Comparison of ENCODE assay signal across 19 cellular contexts in genomic region chr5:139646111-139646510, GRCh38. TPM values are rescaled to one million over a fixed set of nuclear protein-coding genes. Genes with fewer than 3 reads are reported as not detected.
DNase-seq lines count a peak whose midpoint lies in the region; ATAC-seq, FAIRE-seq and TF ChIP-seq lines count a peak whose summit lies in the region.
"Had no signal": no experiment of that assay in that cellular context is flagged by ENCODE, and none has a peak within 500 bp of the region (broad histone marks: within the 10 kb centered on the region; RNA-seq: fewer than 3 reads in every experiment).

No MANE protein-coding gene starts in this region.

- no peak overlapping the region for H3K23ac ChIP-seq in H1 (ENCODE audit: insufficient read length)

- no peak overlapping the region for H3K56ac ChIP-seq in H1 (replicated peaks; ENCODE audit: insufficient read length, low read depth, low read length)

- WGBS in H1 (ENCODE audit: extremely low coverage in 1 of 2, insufficient coverage in 1 of 2, insufficient read length in 1 of 2, insufficient replicate concordance in 2 of 2, low coverage in 1 of 2, low lambda C conversion rate in 2 of 2, missing lambda C conversion rate in 1 of 2), 2 experiments, result 76% methylated on average over 3 of the region's 3 CpGs; no CpG with 5 or more reads in 1 of the 2 experiments

- TF ChIP-seq CTCF in CD4-positive, alpha-beta T cell (IDR thresholded peaks at IDR 0.05), result no peak
- TF ChIP-seq CTCF in H1 (IDR thresholded peaks at IDR 0.05; ENCODE audit: control extremely low read depth in 1 of 3, insufficient read depth in 1 of 3, low read depth in 1 of 3, low read length in 3 of 3), result no peak
- no peak for TF ChIP-seq CTCF in osteocyte (IDR thresholded peaks at IDR 0.05)

- H3K9me3 ChIP-seq in CD4-positive, alpha-beta T cell (ENCODE audit: control insufficient read depth, low read length), result no peaks in the 10 kb centered on the region
- no peaks in the 10 kb centered on the region for H3K9me3 ChIP-seq in H1 (ENCODE audit: insufficient read depth in 2 of 2, low read depth in 1 of 2, low read length in 1 of 2)
- H3K9me3 ChIP-seq: gastroesophageal sphincter, ovary, transverse colon had no signal

- peaks cover 30% of the 10 kb centered on the region for H3K4me1 Mint-ChIP-seq in CD4-positive, alpha-beta T cell (ENCODE audit: low read depth)
- H3K4me1 Mint-ChIP-seq in IgD-negative memory B cell (peaks cover 27 to 40% (median 34%) of the 10 kb centered on the region in 3 donors), osteocyte (ENCODE audit: unreplicated experiment) (peaks cover 31% of the 10 kb centered on the region)

- TF ChIP-seq RAD21 in H1 (IDR thresholded peaks at IDR 0.05 in 1 of 2, conservative IDR thresholded peaks at IDR 0.05 in 1 of 2; ENCODE audit: low read depth in 2 of 2, low read length in 2 of 2), result no peak

- FAIRE-seq in H1 (lab: Jason Lieb, UNC), result no peak

- no peak overlapping the region for H4K91ac ChIP-seq in H1 (replicated peaks; ENCODE audit: insufficient read length, low read length)

- H3K79me2 ChIP-seq in H1 (ENCODE audit: control insufficient read depth in 1 of 2, insufficient read depth in 2 of 2, low read length in 2 of 2), result peaks cover 0 to 21% of the 10 kb centered on the region in 2 experiments; a peak in 2 of 4 replicates

- no peak overlapping the region for H3K9ac ChIP-seq in H1 (replicated peaks in 1 of 4; ENCODE audit: extremely low read depth in 1 of 4, low read depth in 3 of 4, low read length in 3 of 4)

- H3K18ac ChIP-seq in H1 (ENCODE audit: extremely low read depth, low read length), result no peak overlapping the region

- peak overlapping the region in 1 of 2 experiments; percentile 97; a peak in 1 of 4 replicates for H3K4me2 ChIP-seq in H1 (ENCODE audit: insufficient read depth in 1 of 2, low read depth in 2 of 2, low read length in 2 of 2)

- H3K27ac Mint-ChIP-seq in CD4-positive, alpha-beta T cell, result no peak overlapping the region
- peak overlapping the region in 2 of 3 donors; percentile 23 to 85 for H3K27ac Mint-ChIP-seq in IgD-negative memory B cell
- no peak overlapping the region for H3K27ac Mint-ChIP-seq in osteocyte (ENCODE audit: unreplicated experiment)
- H3K27ac Mint-ChIP-seq: stimulated activated naive CD8-positive, alpha-beta T cell treated with anti-CD3 and anti-CD28 coated beads, Interleukin-15, Interleukin-2, amounts not matched to agents 100 ng/mL and 50 ng/mL, for 24 hours had no signal

- no peak overlapping the region for H2BK5ac ChIP-seq in H1 (ENCODE audit: low read depth, low read length)

- H3K27me3 ChIP-seq in CD4-positive, alpha-beta T cell (ENCODE audit: control insufficient read depth, insufficient read depth, low read length), result peaks cover 43% of the 10 kb centered on the region
- peaks cover 3 to 30% (median 22%) of the 10 kb centered on the region in 4 experiments for H3K27me3 ChIP-seq in H1 (replicated peaks in 1 of 4; ENCODE audit: control insufficient read depth in 3 of 4, extremely low read depth in 1 of 4, insufficient read depth in 3 of 4, low read length in 3 of 4)
- H3K27me3 ChIP-seq: cardiac muscle cell, ovary, transverse colon had no signal

- no peaks in the 10 kb centered on the region for H3K9me3 Mint-ChIP-seq in CD4-positive, alpha-beta T cell
- H3K9me3 Mint-ChIP-seq in IgD-negative memory B cell (no peaks in the 10 kb centered on the region), osteocyte (ENCODE audit: unreplicated experiment) (no peaks in the 10 kb centered on the region)
- H3K9me3 Mint-ChIP-seq: stimulated activated naive CD8-positive, alpha-beta T cell treated with anti-CD3 and anti-CD28 coated beads, Interleukin-15, Interleukin-2, amounts not matched to agents 100 ng/mL and 50 ng/mL, for 24 hours had no signal

- peaks cover 4% of the 10 kb centered on the region for H3K79me1 ChIP-seq in H1 (ENCODE audit: low read depth, low read length)

- peaks cover 8 to 33% (median 28%) of the 10 kb centered on the region in 4 experiments for H3K4me1 ChIP-seq in H1 (replicated peaks in 1 of 4; ENCODE audit: control insufficient read depth in 3 of 4, insufficient read depth in 4 of 4, low read length in 3 of 4)

- H4K5ac ChIP-seq in H1 (ENCODE audit: insufficient read length, low read depth, low read length), result no peak overlapping the region

- TF ChIP-seq POLR2A in H1 (IDR thresholded peaks at IDR 0.05; ENCODE audit: control extremely low read depth in 1 of 2, low read depth in 2 of 2, low read length in 2 of 2), result no peak

- no peaks in the 10 kb centered on the region for H3K36me3 ChIP-seq in H1 (ENCODE audit: control insufficient read depth in 2 of 4, insufficient read depth in 4 of 4, low read length in 3 of 4)
- H3K36me3 ChIP-seq: cardiac muscle cell, gastroesophageal sphincter, ovary, transverse colon had no signal

- H2AK5ac ChIP-seq in H1 (ENCODE audit: low read depth, low read length), result no peak overlapping the region

- peaks cover 22% of the 10 kb centered on the region for H3K23me2 ChIP-seq in H1 (ENCODE audit: low read depth, low read length)

- H4K20me1 ChIP-seq in H1 (replicated peaks in 1 of 2; ENCODE audit: control insufficient read depth in 1 of 2, insufficient read depth in 2 of 2, low read length in 2 of 2), result peaks cover 0 to 6% of the 10 kb centered on the region in 2 experiments

- H3K27me3 Mint-ChIP-seq in CD4-positive, alpha-beta T cell, result peaks cover 37% of the 10 kb centered on the region
- H3K27me3 Mint-ChIP-seq in IgD-negative memory B cell, result no peaks in the 10 kb centered on the region
- H3K27me3 Mint-ChIP-seq in osteocyte (ENCODE audit: unreplicated experiment), result no peaks in the 10 kb centered on the region

- no peak overlapping the region for H2BK120ac ChIP-seq in H1 (replicated peaks; ENCODE audit: low read depth, low read length)

- no peak overlapping the region for H3K27ac ChIP-seq in CD4-positive, alpha-beta T cell (ENCODE audit: low read depth, low read length)
- H3K27ac ChIP-seq in H1 (ENCODE audit: low read depth, low read length), result no peak overlapping the region
- H3K27ac ChIP-seq: cardiac muscle cell, ovary, transverse colon had no signal

- H3K36me3 Mint-ChIP-seq in CD4-positive, alpha-beta T cell (ENCODE audit: low read depth), result no peaks in the 10 kb centered on the region
- H3K36me3 Mint-ChIP-seq in IgD-negative memory B cell, result no peaks in the 10 kb centered on the region
- H3K36me3 Mint-ChIP-seq in osteocyte (ENCODE audit: unreplicated experiment), result peaks cover 8% of the 10 kb centered on the region

- POLR2A ChIA-PET in CD4-positive, alpha-beta T cell (lab: Charles Lee), result interaction anchor here (1.7 to 2.0 kb wide), 2 partner anchors 10 to 13 kb away, joined by 3 to 6 read pairs; no protein-coding TSS in a partner anchor
- POLR2A ChIA-PET in H1 (lab: Charles Lee; ENCODE audit: partially characterized antibody), result interaction anchor here (1.0 to 14.7 kb wide), 8 partner anchors 9 to 309 kb away, joined by 3 to 212 read pairs (median 5); no protein-coding TSS in a partner anchor

- intact Hi-C loops in CD4-positive, alpha-beta T cell (cut with DNase I, micrococcal nuclease), result no loop called here

- no peak overlapping the region for H4K8ac ChIP-seq in H1 (ENCODE audit: extremely low read depth, insufficient read depth, low read length)

- no peak overlapping the region for H3K4ac ChIP-seq in H1 (replicated peaks; ENCODE audit: insufficient read length, low read depth, low read length)

- CTCF ChIA-PET in CD4-positive, alpha-beta T cell (lab: Charles Lee), result interaction anchor here (1.0 to 2.4 kb wide), 1 partner anchor 119 kb away, joined by 3 to 8 read pairs; no protein-coding TSS in a partner anchor
- CTCF ChIA-PET in H1 (lab: Charles Lee; ENCODE audit: partially characterized antibody), result interaction anchor here (1.5 to 20.3 kb wide), 6 partner anchors 10 to 130 kb away, joined by 3 to 385 read pairs (median 7); no protein-coding TSS in a partner anchor

- no peak for ATAC-seq in CD4-positive, alpha-beta T cell (ENCODE audit: poor library complexity)
- no peak for ATAC-seq in GM18867 (IDR thresholded peaks at IDR 0.05; ENCODE audit: unreplicated experiment)
- ATAC-seq in GM18498 (IDR thresholded peaks at IDR 0.05; ENCODE audit: unreplicated experiment), result no peak
- ATAC-seq: esophagus mucosa, gastroesophageal sphincter, HCT116, PC-3 had no signal

- peak overlapping the region; percentile 3; the same call in 1 of the 2 replicates for H2BK12ac ChIP-seq in H1 (ENCODE audit: low read depth, low read length)

- peak overlapping the region; percentile 59 for H3K4me3 Mint-ChIP-seq in CD4-positive, alpha-beta T cell
- H3K4me3 Mint-ChIP-seq in IgD-negative memory B cell (peak overlapping the region in 2 of 4 donors; percentile 85 to 91), osteocyte (ENCODE audit: unreplicated experiment) (peak overlapping the region; percentile 30)
- H3K4me3 Mint-ChIP-seq: stimulated activated naive CD8-positive, alpha-beta T cell treated with anti-CD3 and anti-CD28 coated beads, Interleukin-15, Interleukin-2, amounts not matched to agents 100 ng/mL and 50 ng/mL, for 24 hours had no signal

- no peak overlapping the region for H2BK15ac ChIP-seq in H1 (ENCODE audit: low read length)

- H2AFZ ChIP-seq in H1 (ENCODE audit: low read length), result no peak overlapping the region

- no peak for DNase-seq in CD4-positive, alpha-beta T cell
- DNase-seq in H1 (ENCODE audit: low read depth in 1 of 2, low spot score in 2 of 2) (peak in 1 of 2 experiments; percentile 37), osteocyte (ENCODE audit: extremely low spot score, unreplicated experiment) (no peak), occipital lobe (lab: John Stamatoyannopoulos, UW) (no peak), AG08396 (ENCODE audit: low spot score) (no peak)
- DNase-seq: effector CD4-positive, alpha-beta T cell; NCI-H774; PC-3; T-helper 9 cell had no signal

- no peak for TF ChIP-seq EP300 in H1 (IDR thresholded peaks at IDR 0.05; ENCODE audit: borderline replicate concordance in 1 of 2, low read depth in 2 of 2, low read length in 2 of 2)

- no peak overlapping the region for H3K4me3 ChIP-seq in H1 (ENCODE audit: extremely low read depth in 1 of 4, insufficient read depth in 2 of 4, low read depth in 3 of 4, low read length in 4 of 4)
- H3K4me3 ChIP-seq: cardiac muscle cell, ovary had no signal

- no peak overlapping the region for H3K14ac ChIP-seq in H1 (ENCODE audit: insufficient read length)

- no peak overlapping the region for H2BK20ac ChIP-seq in H1 (ENCODE audit: low read length)

TF ChIP-seq in H1, 55 proteins besides CTCF, POLR2A, EP300 and RAD21 (continues in another document):
- no peak for TF ChIP-seq TCF12 (IDR thresholded peaks at IDR 0.05; ENCODE audit: low read depth, low read length)

RNA-seq across cellular contexts. Expression of gene CXXC5, which starts 2.0 kb away (rescaled TPM):
- total RNA-seq in CD4-positive, alpha-beta T cell, result 1 to 10 TPM; 1.9 to 2.7 TPM
- polyA plus RNA-seq in IgD-negative memory B cell, result 447 TPM
- total RNA-seq in H1 (2021; fragmentation: NEBNext Ultra II Directional; extraction: Animal tissue kit (Norgen Biotek cat#: 25700)), result 74.0 and 78.3 TPM in 2 replicates
- polyA plus RNA-seq in H1 (2011; rRNA removed), result 61.4 and 83.5 TPM in 2 replicates
- polyA plus RNA-seq in H1 (2011; cell fraction: cytosol; rRNA removed), result 68.8 TPM
- polyA plus RNA-seq in H1 (2011; cell fraction: nucleus; rRNA removed), result 52.7 TPM
- 35.6 to 47.4 TPM (median 43.3 TPM) in 4 replicates for polyA plus RNA-seq in H1 (2012, experiment 1 of 2)
- polyA plus RNA-seq in H1 (2012, experiment 2 of 2), result 56.6 TPM
- polyA plus RNA-seq in H1 (2013, experiment 1 of 2), result 62.3 TPM
- polyA plus RNA-seq in H1 (2013, experiment 2 of 2), result 67.3 TPM
- 25.6 and 39.8 TPM in 2 replicates for polyA minus RNA-seq in H1 (2011; rRNA and poly(A)+ RNA removed)
- 50.7 TPM for polyA minus RNA-seq in H1 (2011; cell fraction: cytosol; rRNA and poly(A)+ RNA removed)
- polyA minus RNA-seq in H1 (2011; cell fraction: nucleus; rRNA and poly(A)+ RNA removed), result 39.2 TPM
- total RNA-seq in osteocyte, result 239 and 259 TPM in 2 replicates
- 37.1 TPM for total RNA-seq in occipital lobe

Comparison
In these comparisons a context has a peak if more than half of its experiments do, and no peak if none do; other contexts are left out.
1. H3K27ac Mint-ChIP-seq: peak in IgD-negative memory B cell (2 of 3); none in CD4-positive, alpha-beta T cell (single experiment) and osteocyte (single experiment).
2. RNA of gene CXXC5, which starts 2.0 kb away (total RNA-seq): 239 to 259 TPM in osteocyte, 74.0 to 78.3 TPM in H1 and 37.1 TPM in occipital lobe (single experiment); 1.9 to 2.7 TPM in CD4-positive, alpha-beta T cell; every median in the first group is over 10 times any median in the second.